10 cellular contexts compared by ENCODE assay signal in genomic region chr6:168956141-168956838, GRCh38.
DNase-seq lines count a peak whose midpoint lies in the region; ATAC-seq, FAIRE-seq and TF ChIP-seq lines count a peak whose summit lies in the region.
"Had no signal": no experiment of that assay in that cellular context is flagged by ENCODE, and none has a peak within 500 bp of the region (broad histone marks: within the 10 kb centered on the region; RNA-seq: fewer than 3 reads in every experiment).

No MANE protein-coding gene starts in this region.

- H3K4me3 ChIP-seq in A549, result no peak overlapping the region

- TF ChIP-seq POLR2A in A549 (IDR thresholded peaks at IDR 0.05; ENCODE audit: low read length), result no peak

- no peak for FAIRE-seq in A549 (lab: Jason Lieb, UNC)

- H3K9me3 ChIP-seq in A549, result no peaks in the 10 kb centered on the region

- CTCF ChIA-PET in A549 (lab: Yijun Ruan, JAX), result interaction anchor here (0.6 to 2.3 kb wide), 23 partner anchors 12 to 1577 kb away, joined by 3 to 11 read pairs (median 3); no protein-coding TSS in a partner anchor

- DNase-seq in A549 (ENCODE audit: low read depth in 1 of 2, low spot score in 1 of 2) (no peak), RPMI7951 (ENCODE audit: low read depth) (peak; percentile 19), foreskin keratinocyte (no peak), NCI-H146 treated with DMSO at 0.1 percent for 48 hours (lab: John Stamatoyannopoulos, UW; ENCODE audit: unreplicated experiment) (no peak), DMS 273 (lab: John Stamatoyannopoulos, UW; ENCODE audit: unreplicated experiment) (no peak)
- DNase-seq: effector CD8-positive, alpha-beta T cell had no signal

- WGBS in A549 (ENCODE audit: missing lambda C conversion rate), result 28% methylated on average over 7 of the region's 7 CpGs

- peak overlapping the region; percentile 21 to 73; a peak in 4 of 6 replicates for H3K27ac ChIP-seq in A549
- H3K27ac ChIP-seq in foreskin keratinocyte, result no peak overlapping the region
- H3K27ac ChIP-seq: WERI-Rb-1 had no signal

- peak overlapping the region; percentile 13; the same call in 1 of the 3 replicates for H3K4me2 ChIP-seq in A549

- peak; percentile 24; a peak in 2 of 6 replicates for ATAC-seq in A549
- ATAC-seq in GM19452 (IDR thresholded peaks at IDR 0.05; ENCODE audit: unreplicated experiment), result peak; percentile 30
- peak; percentile 6 for ATAC-seq in foreskin keratinocyte
- ATAC-seq in HG03135 (IDR thresholded peaks at IDR 0.05; ENCODE audit: unreplicated experiment), result no peak
- no peak for ATAC-seq in GM19035 (IDR thresholded peaks at IDR 0.05; ENCODE audit: unreplicated experiment)

- no peak for TF ChIP-seq CTCF in A549 (IDR thresholded peaks at IDR 0.05)
- TF ChIP-seq CTCF in foreskin keratinocyte (conservative IDR thresholded peaks at IDR 0.05), result no peak

- POLR2A ChIA-PET in A549 (lab: Yijun Ruan, JAX), result interaction anchor here (0.8 to 1.6 kb wide), 2 partner anchors 746 to 795 kb away, joined by 3 to 4 read pairs; partner anchors contain the start of genes DYNLT2 and ERMARD

- H3K4me1 ChIP-seq in A549 (peaks cover 7% of the 10 kb centered on the region; the same call in 2 of the 3 replicates), foreskin keratinocyte (no peaks in the 10 kb centered on the region)

- no peak for TF ChIP-seq EP300 in A549 (IDR thresholded peaks at IDR 0.05)

- TF ChIP-seq RAD21 in A549 (conservative IDR thresholded peaks at IDR 0.05 in 1 of 2, IDR thresholded peaks at IDR 0.05 in 1 of 2), result no peak

- H3K27me3 ChIP-seq in foreskin keratinocyte, result peaks cover 3% of the 10 kb centered on the region

TF ChIP-seq in A549, 52 proteins besides CTCF, POLR2A, EP300 and RAD21:
- no peak for TF ChIP-seq JUN (IDR thresholded peaks at IDR 0.05)
- TF ChIP-seq TFCP2L1 (CRISPR knock-in tag; IDR thresholded peaks at IDR 0.05), result no peak
- TF ChIP-seq RARB (CRISPR knock-in tag; IDR thresholded peaks at IDR 0.05), result no peak
- TF ChIP-seq NPAS2 (CRISPR knock-in tag; IDR thresholded peaks at IDR 0.05; ENCODE audit: borderline replicate concordance), result no peak
- TF ChIP-seq, protein P1, sequence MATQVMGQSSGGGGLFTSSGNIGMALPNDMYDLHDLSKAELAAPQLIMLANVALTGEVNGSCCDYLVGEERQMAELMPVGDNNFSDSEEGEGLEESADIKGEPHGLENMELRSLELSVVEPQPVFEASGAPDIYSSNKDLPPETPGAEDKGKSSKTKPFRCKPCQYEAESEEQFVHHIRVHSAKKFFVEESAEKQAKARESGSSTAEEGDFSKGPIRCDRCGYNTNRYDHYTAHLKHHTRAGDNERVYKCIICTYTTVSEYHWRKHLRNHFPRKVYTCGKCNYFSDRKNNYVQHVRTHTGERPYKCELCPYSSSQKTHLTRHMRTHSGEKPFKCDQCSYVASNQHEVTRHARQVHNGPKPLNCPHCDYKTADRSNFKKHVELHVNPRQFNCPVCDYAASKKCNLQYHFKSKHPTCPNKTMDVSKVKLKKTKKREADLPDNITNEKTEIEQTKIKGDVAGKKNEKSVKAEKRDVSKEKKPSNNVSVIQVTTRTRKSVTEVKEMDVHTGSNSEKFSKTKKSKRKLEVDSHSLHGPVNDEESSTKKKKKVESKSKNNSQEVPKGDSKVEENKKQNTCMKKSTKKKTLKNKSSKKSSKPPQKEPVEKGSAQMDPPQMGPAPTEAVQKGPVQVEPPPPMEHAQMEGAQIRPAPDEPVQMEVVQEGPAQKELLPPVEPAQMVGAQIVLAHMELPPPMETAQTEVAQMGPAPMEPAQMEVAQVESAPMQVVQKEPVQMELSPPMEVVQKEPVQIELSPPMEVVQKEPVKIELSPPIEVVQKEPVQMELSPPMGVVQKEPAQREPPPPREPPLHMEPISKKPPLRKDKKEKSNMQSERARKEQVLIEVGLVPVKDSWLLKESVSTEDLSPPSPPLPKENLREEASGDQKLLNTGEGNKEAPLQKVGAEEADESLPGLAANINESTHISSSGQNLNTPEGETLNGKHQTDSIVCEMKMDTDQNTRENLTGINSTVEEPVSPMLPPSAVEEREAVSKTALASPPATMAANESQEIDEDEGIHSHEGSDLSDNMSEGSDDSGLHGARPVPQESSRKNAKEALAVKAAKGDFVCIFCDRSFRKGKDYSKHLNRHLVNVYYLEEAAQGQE (IDR thresholded peaks at IDR 0.05), result no peak
- no peak for TF ChIP-seq KDM5A (IDR thresholded peaks at IDR 0.05)
- TF ChIP-seq MAX (IDR thresholded peaks at IDR 0.05), result no peak
- TF ChIP-seq PHF8 (IDR thresholded peaks at IDR 0.05; ENCODE audit: borderline replicate concordance, low read depth), result no peak
- TF ChIP-seq HMGXB4 (CRISPR knock-in tag; IDR thresholded peaks at IDR 0.05; ENCODE audit: borderline replicate concordance), result no peak
- no peak for TF ChIP-seq EHF (CRISPR knock-in tag; IDR thresholded peaks at IDR 0.05)
- TF ChIP-seq MYC (IDR thresholded peaks at IDR 0.05; ENCODE audit: borderline replicate concordance, low read length), result no peak
- no peak for TF ChIP-seq NR3C1 (IDR thresholded peaks at IDR 0.05)
- TF ChIP-seq FOSB (CRISPR knock-in tag; IDR thresholded peaks at IDR 0.05), result no peak
- TF ChIP-seq CBX2 (IDR thresholded peaks at IDR 0.05; ENCODE audit: borderline replicate concordance, low read depth), result no peak
- TF ChIP-seq FOSL2 (IDR thresholded peaks at IDR 0.05), result no peak
- TF ChIP-seq FOSL2 (CRISPR knock-in tag; IDR thresholded peaks at IDR 0.05), result no peak
- no peak for TF ChIP-seq SMC3 (IDR thresholded peaks at IDR 0.05)
- TF ChIP-seq MAFK (IDR thresholded peaks at IDR 0.05; ENCODE audit: partially characterized antibody), result no peak

Comparison
In these comparisons a context has a peak if more than half of its experiments do, and no peak if none do; other contexts are left out.
1. ATAC-seq: peak in A549 (2 of 2), GM19452 (single experiment) and foreskin keratinocyte (single experiment); none in HG03135 (single experiment) and GM19035 (single experiment).